In the genomic region with DNA sequence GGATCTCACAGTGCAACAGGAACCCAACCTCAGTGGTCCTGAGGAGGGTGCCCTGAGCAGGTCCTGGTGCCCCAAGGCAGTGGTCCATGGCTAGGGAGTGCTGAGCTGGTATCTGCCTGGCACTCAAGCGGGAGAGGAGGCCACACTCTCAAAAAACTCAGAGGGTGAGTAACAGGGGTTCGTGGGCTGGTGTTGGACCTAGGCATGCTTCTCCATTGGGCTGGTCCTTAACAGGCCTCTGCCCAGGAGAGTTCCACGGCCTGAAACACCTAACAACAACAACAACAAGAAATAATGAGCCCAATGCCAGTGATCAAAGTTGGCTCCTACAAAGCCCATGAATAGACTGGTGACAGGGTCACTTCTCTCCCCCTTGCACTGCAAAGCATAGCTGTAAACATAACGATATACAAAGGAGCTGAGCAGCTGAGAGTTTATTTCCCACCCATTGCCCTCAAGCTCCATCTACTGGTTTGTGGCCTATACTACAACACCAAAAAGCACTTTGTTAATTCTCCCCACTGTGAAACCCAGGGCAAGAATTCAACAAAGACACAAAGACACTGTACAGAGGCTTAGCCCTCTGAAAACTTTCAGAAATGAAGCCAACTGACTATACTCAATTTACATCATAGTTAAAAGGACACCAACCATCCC, we compare ENCODE assay signal across 9 cellular contexts.
A peak's percentile ranks its signal among the peaks of the same experiment; 100 is the strongest.
DNase-seq lines count a peak whose midpoint lies in the region; ATAC-seq, FAIRE-seq and TF ChIP-seq lines count a peak whose summit lies in the region.
"Had no signal": no experiment of that assay in that cellular context is flagged by ENCODE, and none has a peak within 500 bp of the region (broad histone marks: within the 10 kb centered on the region; RNA-seq: fewer than 3 reads in every experiment).

No MANE protein-coding gene starts in this region.

- H3K9ac ChIP-seq in GM12878 (ENCODE audit: control insufficient read depth, insufficient read depth, low read length) = no peak overlapping the region

- no peaks in the 10 kb centered on the region for H3K79me2 ChIP-seq in GM12878 (ENCODE audit: control insufficient read depth, insufficient read depth, low read length)

- 0% methylated on average over 4 of the region's 4 CpGs for WGBS in GM12878 (ENCODE audit: insufficient coverage, insufficient replicate concordance, low lambda C conversion rate, missing lambda C conversion rate)

- H3K36me3 ChIP-seq in GM12878 (ENCODE audit: control insufficient read depth in 2 of 2, insufficient read depth in 2 of 2, low read length in 1 of 2) (no peaks in the 10 kb centered on the region), ascending aorta (no peaks in the 10 kb centered on the region)

- TF ChIP-seq POLR2A in GM12878 (IDR thresholded peaks at IDR 0.05; ENCODE audit: low read depth, low read length) = no peak

- in situ Hi-C loops in GM12878 (cut with MboI) = no loop called here

- intact Hi-C loops in GM12878 (cut with micrococcal nuclease; ENCODE audit: unreplicated experiment) (no loop called here), ascending aorta (cut with DNase I) (no loop called here)

- CTCF ChIA-PET in GM12878 (lab: Yijun Ruan, JAX) = no interaction called here

- TF ChIP-seq CTCF in GM12878 (IDR thresholded peaks at IDR 0.05 in 2 of 3, conservative IDR thresholded peaks at IDR 0.05 in 1 of 3; ENCODE audit: control insufficient read depth in 2 of 3, extremely low read depth in 1 of 3, insufficient read depth in 1 of 3, low read depth in 3 of 3, low read length in 3 of 3) = peak; percentile 30 to 55 (median 55); a peak in 4 of 6 replicates
- TF ChIP-seq CTCF in ascending aorta (IDR thresholded peaks at IDR 0.05) = no peak

- H3K27me3 ChIP-seq in GM12878 (replicated peaks in 1 of 2; ENCODE audit: control insufficient read depth in 2 of 2, insufficient read depth in 2 of 2, low read length in 1 of 2) (no peaks in the 10 kb centered on the region), ascending aorta (no peaks in the 10 kb centered on the region)

- peak; percentile 48 for TF ChIP-seq RAD21 in GM12878 (IDR thresholded peaks at IDR 0.05; ENCODE audit: insufficient read depth, low read depth, low read length)

- TF ChIP-seq EP300 in GM12878 (IDR thresholded peaks at IDR 0.05; ENCODE audit: borderline replicate concordance in 1 of 2, control insufficient read depth in 1 of 2, low read depth in 2 of 2, low read length in 2 of 2) = no peak

- DNase-seq in SKM-1 treated with dmso at 0.1 percent for 144 hours (lab: John Stamatoyannopoulos, UW; ENCODE audit: unreplicated experiment) = peak; percentile 26
- DNase-seq in SKM-1 (lab: John Stamatoyannopoulos, UW; ENCODE audit: unreplicated experiment) = no peak
- peak; percentile 2 for DNase-seq in HTR-8/SVneo (ENCODE audit: insufficient read length, low spot score)
- DNase-seq in GM12878 (ENCODE audit: low read depth, low spot score) = no peak
- DNase-seq in anterior cingulate cortex (lab: John Stamatoyannopoulos, UW) = no peak
- DNase-seq in stimulated activated CD4-positive, alpha-beta T cell treated with anti-CD3 and anti-CD28 coated beads, Interleukin-2, amount 100 ng/mL, for 48 hours = no peak
- DNase-seq in ascending aorta (ENCODE audit: low spot score in 2 of 2) = no peak

- H3K4me2 ChIP-seq in GM12878 (ENCODE audit: control insufficient read depth, insufficient read depth) = no peak overlapping the region

- no peak overlapping the region for H3K27ac ChIP-seq in GM12878 (ENCODE audit: control insufficient read depth, insufficient read depth)
- H3K27ac ChIP-seq in ascending aorta = no peak overlapping the region

- FAIRE-seq in HTR-8/SVneo (lab: Jason Lieb, UNC) (no peak), GM12878 (lab: Jason Lieb, UNC) (no peak)

- no peaks in the 10 kb centered on the region for H3K4me1 ChIP-seq in GM12878 (ENCODE audit: control insufficient read depth, insufficient read depth, low read length)
- H3K4me1 ChIP-seq in ascending aorta = no peaks in the 10 kb centered on the region

- SMC1A ChIA-PET in GM12878 (lab: Charles Lee; ENCODE audit: uncharacterized antibody, unreplicated experiment) = no interaction called here

- POLR2A ChIA-PET in GM12878 (lab: Charles Lee) = no interaction called here

- RAD21 ChIA-PET in GM12878 (lab: Charles Lee; ENCODE audit: unreplicated experiment) = no interaction called here

- ATAC-seq in GM12878 (peak; percentile 88), HG03520 (IDR thresholded peaks at IDR 0.05; ENCODE audit: unreplicated experiment) (no peak)
- ATAC-seq: Panc1 had no signal

- H3K4me3 ChIP-seq in GM12878 (no peak overlapping the region), ascending aorta (no peak overlapping the region)

- H2AFZ ChIP-seq in GM12878 (ENCODE audit: control insufficient read depth, low read depth, low read length) = no peak overlapping the region

- no TSS peak for BruUV-seq in GM12878 (replicated peaks; lab: Mats Ljungman, UMichigan)

- H3K9me3 ChIP-seq in GM12878 (replicated peaks; ENCODE audit: control insufficient read depth, insufficient read depth, low read length) (no peaks in the 10 kb centered on the region), ascending aorta (peaks cover 0 to 15% of the 10 kb centered on the region in 2 donors)

- H4K20me1 ChIP-seq in GM12878 (ENCODE audit: control insufficient read depth, insufficient read depth) = no peaks in the 10 kb centered on the region

TF ChIP-seq in GM12878, 131 proteins besides CTCF, POLR2A, EP300 and RAD21:
- peak; percentile 33; the same call in 1 of the 2 replicates for TF ChIP-seq SMC3 (IDR thresholded peaks at IDR 0.05; ENCODE audit: borderline replicate concordance, low read length)
- TF ChIP-seq GABPA (IDR thresholded peaks at IDR 0.05; ENCODE audit: low read depth) = no peak

Comparison
In these comparisons a context has a peak if more than half of its experiments do, and no peak if none do; other contexts are left out.
1. DNase-seq: peak in SKM-1 treated with dmso at 0.1 percent for 144 hours (single experiment) and HTR-8/SVneo (single experiment); none in SKM-1 (single experiment), GM12878 (single experiment), anterior cingulate cortex (0 of 58), stimulated activated CD4-positive, alpha-beta T cell treated with anti-CD3 and anti-CD28 coated beads, Interleukin-2, amount 100 ng/mL, for 48 hours (0 of 2) and ascending aorta (0 of 2).
2. CTCF ChIP-seq: peak in GM12878 (3 of 3); none in ascending aorta (0 of 3).